ENCODE assay signal across 27 cellular contexts in the genomic region with DNA sequence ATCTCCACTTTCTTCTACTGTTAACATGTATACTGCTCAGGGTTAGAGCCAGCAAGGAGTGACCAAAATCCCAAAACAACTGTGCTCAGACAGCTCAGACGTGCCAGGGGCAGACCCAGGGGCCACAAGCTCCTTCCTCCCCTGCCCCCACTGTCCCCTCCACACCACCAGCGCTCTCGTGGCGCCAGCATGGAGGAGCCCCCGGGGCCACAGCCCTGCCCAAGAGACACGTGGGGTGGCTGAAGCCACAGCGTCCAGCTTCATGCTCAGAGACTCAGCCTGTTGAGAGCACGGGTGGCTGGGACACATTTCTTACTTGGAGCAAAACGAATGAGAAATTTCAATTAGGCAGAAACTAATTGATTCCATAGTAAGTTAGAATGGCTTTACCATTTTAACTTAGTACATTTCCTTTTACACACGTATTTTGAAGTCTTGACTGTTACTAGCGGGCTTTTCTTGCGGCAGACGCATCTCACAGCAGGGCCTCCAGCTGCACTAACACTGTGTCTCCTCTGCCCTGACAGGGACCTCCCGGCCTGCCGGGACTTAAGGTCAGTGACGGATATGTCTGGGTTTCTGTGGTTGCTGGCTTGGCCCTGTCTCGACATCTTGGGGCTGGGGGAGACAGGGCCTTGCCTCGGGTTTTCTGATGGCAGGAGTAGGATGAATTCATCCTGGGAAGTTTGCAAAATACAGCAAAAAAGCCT. TPM values are rescaled to one million over a fixed set of nuclear protein-coding genes. Genes with fewer than 3 reads are reported as not detected.
DNase-seq lines count a peak whose midpoint lies in the region; ATAC-seq and TF ChIP-seq lines count a peak whose summit lies in the region.
"Had no signal": no experiment of that assay in that cellular context is flagged by ENCODE, and none has a peak within 500 bp of the region (broad histone marks: within the 10 kb centered on the region; RNA-seq: fewer than 3 reads in every experiment).

No MANE protein-coding gene starts in this region.

- H3K23me2 ChIP-seq in H9 (ENCODE audit: insufficient read length, low read depth, low read length, poor library complexity, severe bottlenecking) = no peaks in the 10 kb centered on the region

- H3K27ac ChIP-seq in H9 (ENCODE audit: insufficient read length, low read depth, low read length) (no peak overlapping the region), WERI-Rb-1 (peak overlapping the region; percentile 34)
- H3K27ac ChIP-seq: ascending aorta, gastrocnemius medialis, HL-60, prostate gland, SJCRH30, transverse colon had no signal

- no peak overlapping the region for H3K56ac ChIP-seq in H9 (ENCODE audit: insufficient read length, low read depth, low read length)

- H2AFZ ChIP-seq in H9 (ENCODE audit: low read length) = no peak overlapping the region

- H2BK5ac ChIP-seq in H9 (ENCODE audit: insufficient read length, low read length) = no peak overlapping the region

- no peak overlapping the region; the same call in 1 of the 2 replicates for H3K14ac ChIP-seq in H9 (ENCODE audit: insufficient read depth, low read length)

- no peak overlapping the region for H3T11ph ChIP-seq in H9 (ENCODE audit: low read length)

- H4K8ac ChIP-seq in H9 (replicated peaks; ENCODE audit: insufficient read length, low read depth, low read length) = no peak overlapping the region

- no peaks in the 10 kb centered on the region for H4K20me1 ChIP-seq in H9 (ENCODE audit: control insufficient read depth, insufficient read depth, insufficient read length)

- TF ChIP-seq CTCF in H9 (conservative IDR thresholded peaks at IDR 0.05) = no peak
- TF ChIP-seq CTCF in WERI-Rb-1 (IDR thresholded peaks at IDR 0.05; ENCODE audit: low read depth, low read length) = no peak
- TF ChIP-seq CTCF in osteocyte (IDR thresholded peaks at IDR 0.05) = no peak

- H3K9me3 Mint-ChIP-seq in H9 (peaks cover 0 to 2% of the 10 kb centered on the region in 2 experiments; a peak in 1 of 5 replicates), osteocyte (ENCODE audit: unreplicated experiment) (no peaks in the 10 kb centered on the region)
- no peaks in the 10 kb centered on the region for H3K9me3 Mint-ChIP-seq in activated T-cell treated with anti-CD3 and anti-CD28 coated beads, Interleukin-2, amount 50 U/mL, for 4 hours
- H3K9me3 Mint-ChIP-seq: activated CD4-positive, alpha-beta T cell treated with anti-CD3 and anti-CD28 coated beads, Interleukin-2, amount 10 ng/mL, durations not matched to agents 24 days and 14 days had no signal

- no peaks in the 10 kb centered on the region for H3K79me2 ChIP-seq in H9 (ENCODE audit: insufficient read depth, low read length)

- H2BK120ac ChIP-seq in H9 (ENCODE audit: low read depth, low read length, poor library complexity, severe bottlenecking) = no peak overlapping the region

- H3K18ac ChIP-seq in H9 (ENCODE audit: insufficient read length, low read depth, low read length) = no peak overlapping the region

- H3K27ac Mint-ChIP-seq in H9 (peak overlapping the region in 2 of 3 experiments; percentile 55 to 80; a peak in 3 of 7 replicates), osteocyte (ENCODE audit: unreplicated experiment) (peak overlapping the region; percentile 63)
- H3K27ac Mint-ChIP-seq: activated CD4-positive, alpha-beta T cell treated with anti-CD3 and anti-CD28 coated beads, Interleukin-2, amount 10 ng/mL, durations not matched to agents 24 days and 14 days; activated T-cell treated with anti-CD3 and anti-CD28 coated beads, Interleukin-2, amount 50 U/mL, for 24 hours had no signal

- WGBS in H9 (ENCODE audit: extremely low coverage, insufficient read length, low lambda C conversion rate) = no CpG with 5 or more reads among the region's 18 CpGs

- H3K27me3 Mint-ChIP-seq in H9 (ENCODE audit: low read depth) (no peaks in the 10 kb centered on the region), osteocyte (ENCODE audit: unreplicated experiment) (no peaks in the 10 kb centered on the region)
- H3K27me3 Mint-ChIP-seq in activated T-cell treated with anti-CD3 and anti-CD28 coated beads, Interleukin-2, amount 50 U/mL, for 4 hours (ENCODE audit: low read depth) = no peaks in the 10 kb centered on the region
- H3K27me3 Mint-ChIP-seq: activated CD4-positive, alpha-beta T cell treated with anti-CD3 and anti-CD28 coated beads, Interleukin-2, amount 10 ng/mL, durations not matched to agents 24 days and 14 days; activated T-cell treated with anti-CD3 and anti-CD28 coated beads, Interleukin-2, amount 50 U/mL, for 24 hours had no signal

- H3K36me3 ChIP-seq in WERI-Rb-1 (no peaks in the 10 kb centered on the region), iPS-15b (ENCODE audit: control insufficient read depth, insufficient read depth, low read length) (peaks cover 37% of the 10 kb centered on the region)
- H3K36me3 ChIP-seq: gastrocnemius medialis, prostate gland, SJCRH30, transverse colon had no signal

- no peaks in the 10 kb centered on the region for H3K79me1 ChIP-seq in H9 (ENCODE audit: insufficient read depth, low read depth, low read length, poor library complexity, severe bottlenecking)

- H4K5ac ChIP-seq in H9 (ENCODE audit: insufficient read length, low read depth, low read length) = no peak overlapping the region

- H3K4ac ChIP-seq in H9 (ENCODE audit: low read depth, low read length) = no peak overlapping the region

- H3K4me1 ChIP-seq in H9 (ENCODE audit: insufficient read depth, low read length) (no peaks in the 10 kb centered on the region), iPS-15b (ENCODE audit: control insufficient read depth, insufficient read depth, low read length) (no peaks in the 10 kb centered on the region)
- H3K4me1 ChIP-seq: ascending aorta, gastrocnemius medialis, prostate gland, transverse colon had no signal

- H2BK12ac ChIP-seq in H9 (ENCODE audit: insufficient read length, low read depth, low read length) = no peak overlapping the region

- no peak overlapping the region for H3K4me3 ChIP-seq in WERI-Rb-1 (ENCODE audit: low read depth, low read length)
- no peak overlapping the region for H3K4me3 ChIP-seq in iPS-15b (ENCODE audit: low read depth, low read length)
- H3K4me3 ChIP-seq: ascending aorta, gastrocnemius medialis, prostate gland, SJCRH30, transverse colon had no signal

- H3K4me1 Mint-ChIP-seq in H9 (peaks cover 14 to 18% of the 10 kb centered on the region in 2 experiments), osteocyte (ENCODE audit: unreplicated experiment) (peaks cover 13% of the 10 kb centered on the region)
- peaks cover 13% of the 10 kb centered on the region for H3K4me1 Mint-ChIP-seq in activated T-cell treated with anti-CD3 and anti-CD28 coated beads, Interleukin-2, amount 50 U/mL, for 4 hours (ENCODE audit: low read depth)

- no peak overlapping the region for H2AK5ac ChIP-seq in H9 (ENCODE audit: insufficient read length, low read length)

- H3K4me2 ChIP-seq in H9 (ENCODE audit: insufficient read depth, insufficient read length, low read length) = no peak overlapping the region

- no peak overlapping the region for H3K4me3 Mint-ChIP-seq in H9
- H3K4me3 Mint-ChIP-seq in osteocyte (ENCODE audit: unreplicated experiment) = no peak overlapping the region
- no peak overlapping the region for H3K4me3 Mint-ChIP-seq in activated T-cell treated with anti-CD3 and anti-CD28 coated beads, Interleukin-2, amount 50 U/mL, for 4 hours
- H3K4me3 Mint-ChIP-seq: activated CD4-positive, alpha-beta T cell treated with anti-CD3 and anti-CD28 coated beads, Interleukin-2, amount 10 ng/mL, durations not matched to agents 24 days and 14 days; activated T-cell treated with anti-CD3 and anti-CD28 coated beads, Interleukin-2, amount 50 U/mL, for 24 hours had no signal

- no peak overlapping the region for H4K91ac ChIP-seq in H9 (ENCODE audit: insufficient read length, low read depth, low read length)

- no peak for ATAC-seq in activated T-cell treated with anti-CD3 and anti-CD28 coated beads, Interleukin-2, amount 50 U/mL, for 4 hours
- ATAC-seq: gastrocnemius medialis, left cardiac atrium, sciatic nerve had no signal

- H3K27me3 ChIP-seq in H9 (ENCODE audit: insufficient read depth, low read length) = no peaks in the 10 kb centered on the region
- no peaks in the 10 kb centered on the region for H3K27me3 ChIP-seq in WERI-Rb-1 (ENCODE audit: insufficient read depth, low read depth, severe bottlenecking)
- H3K27me3 ChIP-seq in iPS-15b (ENCODE audit: control insufficient read depth, insufficient read depth, low read length) = no peaks in the 10 kb centered on the region
- H3K27me3 ChIP-seq: ascending aorta, gastrocnemius medialis, SJCRH30, transverse colon had no signal

- H3K23ac ChIP-seq in H9 (ENCODE audit: insufficient read length, low read depth, low read length) = no peak overlapping the region

- no peak overlapping the region for H2BK20ac ChIP-seq in H9 (ENCODE audit: low read depth, low read length, poor library complexity, severe bottlenecking)

- no peak overlapping the region for H2BK15ac ChIP-seq in H9 (ENCODE audit: low read depth, low read length)

- DNase-seq in H9 (no peak), WERI-Rb-1 (peak; percentile 62), osteocyte (ENCODE audit: extremely low spot score, unreplicated experiment) (no peak), EL (no peak), NCI-H2171 (lab: John Stamatoyannopoulos, UW) (no peak)
- DNase-seq in activated T-cell treated with anti-CD3 and anti-CD28 coated beads, Interleukin-2, amount 50 U/mL, for 4 hours = no peak
- DNase-seq: activated CD4-positive, alpha-beta T cell treated with anti-CD3 and anti-CD28 coated beads, Interleukin-2, amount 10 ng/mL, durations not matched to agents 24 days and 14 days; activated gamma-delta T cell; activated T-cell treated with anti-CD3 and anti-CD28 coated beads, Interleukin-2, amount 50 U/mL, for 24 hours; cerebellar nuclear complex; COR-L47; DMS53; gastrocnemius medialis; HCEC 1CT; Kasumi-1; left cardiac atrium; mammary epithelial cell; SJCRH30; stimulated activated CD4-positive, alpha-beta T cell treated with anti-CD3 and anti-CD28 coated beads, Interleukin-12 subunit alpha, Interleukin-12 subunit beta, amount 100 ng/mL, for 4 hours; stimulated activated CD4-positive, alpha-beta T cell treated with anti-CD3 and anti-CD28 coated beads, Interleukin-4, amount 100 ng/mL, for 1 hour; T-helper 9 cell; transverse colon had no signal

- H3K9ac ChIP-seq in H9 (ENCODE audit: extremely low read depth, insufficient read length, low read length) (no peak overlapping the region), iPS-15b (ENCODE audit: low read depth, low read length) (peak overlapping the region; percentile 57)

- H3K36me3 Mint-ChIP-seq in H9 (ENCODE audit: insufficient read depth in 1 of 3, low read depth in 3 of 3) (peaks cover 21 to 51% (median 38%) of the 10 kb centered on the region in 3 experiments), osteocyte (ENCODE audit: unreplicated experiment) (peaks cover 15% of the 10 kb centered on the region)
- no peaks in the 10 kb centered on the region for H3K36me3 Mint-ChIP-seq in activated T-cell treated with anti-CD3 and anti-CD28 coated beads, Interleukin-2, amount 50 U/mL, for 4 hours (ENCODE audit: insufficient read depth)

- H3K9me3 ChIP-seq in H9 (ENCODE audit: control insufficient read depth, low read depth, low read length) (no peaks in the 10 kb centered on the region), WERI-Rb-1 (ENCODE audit: severe bottlenecking) (no peaks in the 10 kb centered on the region), iPS-15b (ENCODE audit: control insufficient read depth, insufficient read depth, low read length) (no peaks in the 10 kb centered on the region)
- H3K9me3 ChIP-seq: ascending aorta, gastrocnemius medialis, prostate gland, SJCRH30, transverse colon had no signal

RNA-seq across cellular contexts. Expression of a gene that starts 54.2 kb away (rescaled TPM):
- total RNA-seq in H9 (2021) (31.4 and 32.4 TPM in 2 replicates), osteocyte (11.0 and 14.4 TPM in 2 replicates)
- 10 to 100 TPM; 69.0 to 94.9 (median 77.7) TPM for total RNA-seq in activated T-cell treated with anti-CD3 and anti-CD28 coated beads, Interleukin-2, amount 50 U/mL, for 4 hours
